In the genomic region with DNA sequence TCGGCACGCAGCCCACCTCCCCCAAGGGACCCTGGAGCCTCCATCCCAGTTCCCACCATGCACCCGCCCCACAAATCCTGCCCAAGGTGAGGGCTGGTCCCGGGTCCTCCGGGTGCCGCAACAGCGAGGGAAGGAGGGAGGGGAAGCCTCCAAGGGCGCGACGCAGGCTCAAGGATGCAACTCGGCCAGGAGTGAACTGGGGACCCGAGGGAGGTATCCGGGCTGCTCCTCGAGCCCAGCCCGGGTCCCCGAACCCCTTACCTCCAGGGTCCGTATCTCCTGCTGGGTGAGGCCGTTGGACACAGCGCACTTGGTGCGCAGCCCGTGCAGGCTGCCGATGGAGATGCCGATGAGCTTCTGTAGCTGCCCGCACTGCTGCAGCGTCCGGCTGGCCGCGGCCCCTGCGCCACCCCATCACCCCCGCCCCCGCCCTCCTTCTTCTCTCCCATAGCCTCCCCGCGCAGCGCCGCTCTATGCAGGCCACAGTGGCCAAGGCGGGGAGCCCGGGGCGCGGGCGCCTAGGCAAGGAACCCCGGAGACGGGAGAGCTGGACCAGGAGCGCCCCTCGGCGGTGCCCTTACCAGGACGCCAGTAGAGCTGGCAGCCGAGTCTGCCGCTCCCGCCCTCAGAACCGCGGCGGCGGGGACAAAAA, we compare ENCODE assay signal across 8 cellular contexts.
DNase-seq lines count a peak whose midpoint lies in the region; ATAC-seq, FAIRE-seq and TF ChIP-seq lines count a peak whose summit lies in the region.

No MANE protein-coding gene starts in this region.

- H3K4me1 ChIP-seq in HUES6 (ENCODE audit: control insufficient read depth, insufficient read depth, low read length) = no peaks in the 10 kb centered on the region

- H3K27ac ChIP-seq in HUES6 (ENCODE audit: low read depth, low read length) = no peak overlapping the region

- peak overlapping the region; percentile 38 for H3K4me3 ChIP-seq in BJ (ENCODE audit: low read depth, low read length)
- peak overlapping the region; percentile 64 for H3K4me3 ChIP-seq in HUES6 (ENCODE audit: low read depth, low read length)

- 0 out of 2 replicates have a peak, but pooled peaks have one; percentile 4 for TF ChIP-seq CTCF in BJ (IDR thresholded peaks at IDR 0.05; ENCODE audit: insufficient read depth, low read depth, low read length)

- H3K36me3 ChIP-seq in BJ (ENCODE audit: control insufficient read depth, insufficient read depth, low read length) (no peaks in the 10 kb centered on the region), HUES6 (ENCODE audit: control insufficient read depth, insufficient read depth, low read length) (no peaks in the 10 kb centered on the region)

- H3K27me3 ChIP-seq in BJ (ENCODE audit: control insufficient read depth, insufficient read depth, low read length) = peaks cover 12% of the 10 kb centered on the region
- H3K27me3 ChIP-seq in HUES6 (ENCODE audit: control insufficient read depth, insufficient read depth, low read length) = peaks cover 48% of the 10 kb centered on the region

- POLR2A ChIA-PET in BJ (lab: Charles Lee) = no interaction called here

- no peak for DNase-seq in BJ (ENCODE audit: low read depth)
- peak; percentile 26 for DNase-seq in dermis blood vessel endothelial cell
- DNase-seq in midbrain (lab: John Stamatoyannopoulos, UW) = peak; percentile 16
- DNase-seq in epidermal melanocyte (ENCODE audit: insufficient read length, low spot score) = no peak
- DNase-seq in RCC 7860 (ENCODE audit: low spot score) = no peak

- CTCF ChIA-PET in BJ (lab: Yijun Ruan, JAX) = no interaction called here

- ATAC-seq in GM21825 (IDR thresholded peaks at IDR 0.05; ENCODE audit: unreplicated experiment) (no peak), HG02852 (IDR thresholded peaks at IDR 0.05; ENCODE audit: unreplicated experiment) (no peak)

- no peak overlapping the region for H3K9ac ChIP-seq in HUES6 (ENCODE audit: low read length)

- H3K9me3 ChIP-seq in HUES6 (ENCODE audit: control insufficient read depth, insufficient read depth, low read depth, low read length) = no peaks in the 10 kb centered on the region

- FAIRE-seq in RCC 7860 (lab: Jason Lieb, UNC) = no peak

Comparison
In these comparisons a context has a peak if more than half of its experiments do, and no peak if none do; other contexts are left out.
1. DNase-seq: peak in dermis blood vessel endothelial cell (single experiment) and midbrain (single experiment); none in BJ (single experiment), epidermal melanocyte (single experiment) and RCC 7860 (single experiment).